3 cellular contexts compared by ENCODE assay signal in the genomic region with DNA sequence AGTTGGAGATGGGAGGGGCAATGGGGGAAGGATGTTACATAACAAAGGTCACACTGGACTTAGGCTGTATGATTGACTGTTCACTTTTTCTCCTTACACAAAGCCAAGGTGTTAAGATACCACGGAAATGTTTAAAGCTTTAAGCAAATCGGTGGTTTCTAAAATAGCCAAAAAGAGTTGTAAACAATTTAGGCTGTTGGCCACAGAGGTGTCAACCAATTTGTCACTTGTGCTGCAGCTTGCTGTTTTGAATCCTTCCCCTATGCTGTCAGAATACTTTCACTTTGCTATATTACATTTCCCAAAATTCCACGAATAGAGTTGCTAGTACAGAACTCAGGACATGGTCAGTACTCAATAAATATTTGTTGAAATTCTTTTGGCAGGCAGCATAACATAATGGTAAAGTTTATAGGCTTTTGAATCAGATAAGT.
A peak's percentile ranks its signal among the peaks of the same experiment; 100 is the strongest.
TF ChIP-seq lines count a peak whose summit lies in the region.

No MANE protein-coding gene starts in this region.

TF ChIP-seq in liver, 16 proteins besides CTCF, POLR2A, EP300 and RAD21:
- TF ChIP-seq, protein P1, sequence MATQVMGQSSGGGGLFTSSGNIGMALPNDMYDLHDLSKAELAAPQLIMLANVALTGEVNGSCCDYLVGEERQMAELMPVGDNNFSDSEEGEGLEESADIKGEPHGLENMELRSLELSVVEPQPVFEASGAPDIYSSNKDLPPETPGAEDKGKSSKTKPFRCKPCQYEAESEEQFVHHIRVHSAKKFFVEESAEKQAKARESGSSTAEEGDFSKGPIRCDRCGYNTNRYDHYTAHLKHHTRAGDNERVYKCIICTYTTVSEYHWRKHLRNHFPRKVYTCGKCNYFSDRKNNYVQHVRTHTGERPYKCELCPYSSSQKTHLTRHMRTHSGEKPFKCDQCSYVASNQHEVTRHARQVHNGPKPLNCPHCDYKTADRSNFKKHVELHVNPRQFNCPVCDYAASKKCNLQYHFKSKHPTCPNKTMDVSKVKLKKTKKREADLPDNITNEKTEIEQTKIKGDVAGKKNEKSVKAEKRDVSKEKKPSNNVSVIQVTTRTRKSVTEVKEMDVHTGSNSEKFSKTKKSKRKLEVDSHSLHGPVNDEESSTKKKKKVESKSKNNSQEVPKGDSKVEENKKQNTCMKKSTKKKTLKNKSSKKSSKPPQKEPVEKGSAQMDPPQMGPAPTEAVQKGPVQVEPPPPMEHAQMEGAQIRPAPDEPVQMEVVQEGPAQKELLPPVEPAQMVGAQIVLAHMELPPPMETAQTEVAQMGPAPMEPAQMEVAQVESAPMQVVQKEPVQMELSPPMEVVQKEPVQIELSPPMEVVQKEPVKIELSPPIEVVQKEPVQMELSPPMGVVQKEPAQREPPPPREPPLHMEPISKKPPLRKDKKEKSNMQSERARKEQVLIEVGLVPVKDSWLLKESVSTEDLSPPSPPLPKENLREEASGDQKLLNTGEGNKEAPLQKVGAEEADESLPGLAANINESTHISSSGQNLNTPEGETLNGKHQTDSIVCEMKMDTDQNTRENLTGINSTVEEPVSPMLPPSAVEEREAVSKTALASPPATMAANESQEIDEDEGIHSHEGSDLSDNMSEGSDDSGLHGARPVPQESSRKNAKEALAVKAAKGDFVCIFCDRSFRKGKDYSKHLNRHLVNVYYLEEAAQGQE (IDR thresholded peaks at IDR 0.05) = no peak
- TF ChIP-seq, protein P2, sequence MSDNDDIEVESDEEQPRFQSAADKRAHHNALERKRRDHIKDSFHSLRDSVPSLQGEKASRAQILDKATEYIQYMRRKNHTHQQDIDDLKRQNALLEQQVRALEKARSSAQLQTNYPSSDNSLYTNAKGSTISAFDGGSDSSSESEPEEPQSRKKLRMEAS (IDR thresholded peaks at IDR 0.05) = no peak
- TF ChIP-seq YY1 (IDR thresholded peaks at IDR 0.05) = peak; percentile 22
- no peak for TF ChIP-seq TAF1 (conservative IDR thresholded peaks at IDR 0.05)
- TF ChIP-seq SP1 (IDR thresholded peaks at IDR 0.05) = no peak

TF ChIP-seq in HepG2, 621 proteins besides CTCF, POLR2A, EP300 and RAD21:
- TF ChIP-seq ZNF205 (CRISPR knock-in tag; IDR thresholded peaks at IDR 0.05) (no peak), TCF12 (IDR thresholded peaks at IDR 0.05) (no peak), TCF12 (CRISPR knock-in tag; IDR thresholded peaks at IDR 0.05) (no peak)

TF ChIP-seq in GM12878, 131 proteins besides CTCF, POLR2A, EP300 and RAD21:
- TF ChIP-seq, protein P3, sequence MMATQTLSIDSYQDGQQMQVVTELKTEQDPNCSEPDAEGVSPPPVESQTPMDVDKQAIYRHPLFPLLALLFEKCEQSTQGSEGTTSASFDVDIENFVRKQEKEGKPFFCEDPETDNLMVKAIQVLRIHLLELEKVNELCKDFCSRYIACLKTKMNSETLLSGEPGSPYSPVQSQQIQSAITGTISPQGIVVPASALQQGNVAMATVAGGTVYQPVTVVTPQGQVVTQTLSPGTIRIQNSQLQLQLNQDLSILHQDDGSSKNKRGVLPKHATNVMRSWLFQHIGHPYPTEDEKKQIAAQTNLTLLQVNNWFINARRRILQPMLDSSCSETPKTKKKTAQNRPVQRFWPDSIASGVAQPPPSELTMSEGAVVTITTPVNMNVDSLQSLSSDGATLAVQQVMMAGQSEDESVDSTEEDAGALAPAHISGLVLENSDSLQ (IDR thresholded peaks at IDR 0.05) = peak; percentile 94
- peak; percentile 23; the same call in 1 of the 2 replicates for TF ChIP-seq CHD2 (IDR thresholded peaks at IDR 0.05; ENCODE audit: borderline replicate concordance, low read depth, low read length)
- TF ChIP-seq BACH1 (IDR thresholded peaks at IDR 0.05; ENCODE audit: borderline replicate concordance) = peak; percentile 30; the same call in 1 of the 2 replicates
- TF ChIP-seq DPF2 (IDR thresholded peaks at IDR 0.05) = no peak
- TF ChIP-seq MYB (IDR thresholded peaks at IDR 0.05; ENCODE audit: borderline replicate concordance, low read depth, low read length) = 0 out of 2 replicates have a peak, but pooled peaks have one; percentile 59
- TF ChIP-seq, protein P4, sequence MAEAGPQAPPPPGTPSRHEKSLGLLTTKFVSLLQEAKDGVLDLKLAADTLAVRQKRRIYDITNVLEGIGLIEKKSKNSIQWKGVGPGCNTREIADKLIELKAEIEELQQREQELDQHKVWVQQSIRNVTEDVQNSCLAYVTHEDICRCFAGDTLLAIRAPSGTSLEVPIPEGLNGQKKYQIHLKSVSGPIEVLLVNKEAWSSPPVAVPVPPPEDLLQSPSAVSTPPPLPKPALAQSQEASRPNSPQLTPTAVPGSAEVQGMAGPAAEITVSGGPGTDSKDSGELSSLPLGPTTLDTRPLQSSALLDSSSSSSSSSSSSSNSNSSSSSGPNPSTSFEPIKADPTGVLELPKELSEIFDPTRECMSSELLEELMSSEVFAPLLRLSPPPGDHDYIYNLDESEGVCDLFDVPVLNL (IDR thresholded peaks at IDR 0.05; ENCODE audit: low read depth, low read length) = no peak
- TF ChIP-seq, protein P5, sequence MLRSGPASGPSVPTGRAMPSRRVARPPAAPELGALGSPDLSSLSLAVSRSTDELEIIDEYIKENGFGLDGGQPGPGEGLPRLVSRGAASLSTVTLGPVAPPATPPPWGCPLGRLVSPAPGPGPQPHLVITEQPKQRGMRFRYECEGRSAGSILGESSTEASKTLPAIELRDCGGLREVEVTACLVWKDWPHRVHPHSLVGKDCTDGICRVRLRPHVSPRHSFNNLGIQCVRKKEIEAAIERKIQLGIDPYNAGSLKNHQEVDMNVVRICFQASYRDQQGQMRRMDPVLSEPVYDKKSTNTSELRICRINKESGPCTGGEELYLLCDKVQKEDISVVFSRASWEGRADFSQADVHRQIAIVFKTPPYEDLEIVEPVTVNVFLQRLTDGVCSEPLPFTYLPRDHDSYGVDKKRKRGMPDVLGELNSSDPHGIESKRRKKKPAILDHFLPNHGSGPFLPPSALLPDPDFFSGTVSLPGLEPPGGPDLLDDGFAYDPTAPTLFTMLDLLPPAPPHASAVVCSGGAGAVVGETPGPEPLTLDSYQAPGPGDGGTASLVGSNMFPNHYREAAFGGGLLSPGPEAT (IDR thresholded peaks at IDR 0.05; ENCODE audit: low read depth) = peak; percentile 60; the same call in 1 of the 2 replicates
- peak; percentile 58; the same call in 1 of the 2 replicates for TF ChIP-seq ATF7 (IDR thresholded peaks at IDR 0.05; ENCODE audit: low read depth)
- peak; percentile 81 for TF ChIP-seq NR2F1 (conservative IDR thresholded peaks at IDR 0.05)
- TF ChIP-seq TBL1XR1 (IDR thresholded peaks at IDR 0.05; ENCODE audit: low read depth, low read length) = peak; percentile 65; the same call in 1 of the 2 replicates
- TF ChIP-seq RUNX3 (IDR thresholded peaks at IDR 0.05; ENCODE audit: low read length) = peak; percentile 77
- TF ChIP-seq, protein P6, sequence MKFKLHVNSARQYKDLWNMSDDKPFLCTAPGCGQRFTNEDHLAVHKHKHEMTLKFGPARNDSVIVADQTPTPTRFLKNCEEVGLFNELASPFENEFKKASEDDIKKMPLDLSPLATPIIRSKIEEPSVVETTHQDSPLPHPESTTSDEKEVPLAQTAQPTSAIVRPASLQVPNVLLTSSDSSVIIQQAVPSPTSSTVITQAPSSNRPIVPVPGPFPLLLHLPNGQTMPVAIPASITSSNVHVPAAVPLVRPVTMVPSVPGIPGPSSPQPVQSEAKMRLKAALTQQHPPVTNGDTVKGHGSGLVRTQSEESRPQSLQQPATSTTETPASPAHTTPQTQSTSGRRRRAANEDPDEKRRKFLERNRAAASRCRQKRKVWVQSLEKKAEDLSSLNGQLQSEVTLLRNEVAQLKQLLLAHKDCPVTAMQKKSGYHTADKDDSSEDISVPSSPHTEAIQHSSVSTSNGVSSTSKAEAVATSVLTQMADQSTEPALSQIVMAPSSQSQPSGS (IDR thresholded peaks at IDR 0.05; ENCODE audit: low read length) = 0 out of 2 replicates have a peak, but pooled peaks have one; percentile 11
- no peak for TF ChIP-seq SREBF1 (IDR thresholded peaks at IDR 0.05; ENCODE audit: low read length)
- TF ChIP-seq FOS (IDR thresholded peaks at IDR 0.05; ENCODE audit: borderline replicate concordance, extremely low read depth, insufficient read length) = no peak
- TF ChIP-seq MEF2B (IDR thresholded peaks at IDR 0.05; ENCODE audit: partially characterized antibody, poor library complexity, severe bottlenecking) = peak; percentile 82
- no peak for TF ChIP-seq MTA3 (IDR thresholded peaks at IDR 0.05; ENCODE audit: borderline replicate concordance, low read length)
- TF ChIP-seq, protein P7, sequence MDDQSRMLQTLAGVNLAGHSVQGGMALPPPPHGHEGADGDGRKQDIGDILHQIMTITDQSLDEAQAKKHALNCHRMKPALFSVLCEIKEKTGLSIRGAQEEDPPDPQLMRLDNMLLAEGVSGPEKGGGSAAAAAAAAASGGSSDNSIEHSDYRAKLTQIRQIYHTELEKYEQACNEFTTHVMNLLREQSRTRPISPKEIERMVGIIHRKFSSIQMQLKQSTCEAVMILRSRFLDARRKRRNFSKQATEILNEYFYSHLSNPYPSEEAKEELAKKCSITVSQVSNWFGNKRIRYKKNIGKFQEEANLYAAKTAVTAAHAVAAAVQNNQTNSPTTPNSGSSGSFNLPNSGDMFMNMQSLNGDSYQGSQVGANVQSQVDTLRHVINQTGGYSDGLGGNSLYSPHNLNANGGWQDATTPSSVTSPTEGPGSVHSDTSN (IDR thresholded peaks at IDR 0.05; ENCODE audit: insufficient replicate concordance, low read depth, low read length) = peak; percentile 34
- TF ChIP-seq NBN (IDR thresholded peaks at IDR 0.05) = 0 out of 2 replicates have a peak, but pooled peaks have one; percentile 24
- TF ChIP-seq, protein P8, sequence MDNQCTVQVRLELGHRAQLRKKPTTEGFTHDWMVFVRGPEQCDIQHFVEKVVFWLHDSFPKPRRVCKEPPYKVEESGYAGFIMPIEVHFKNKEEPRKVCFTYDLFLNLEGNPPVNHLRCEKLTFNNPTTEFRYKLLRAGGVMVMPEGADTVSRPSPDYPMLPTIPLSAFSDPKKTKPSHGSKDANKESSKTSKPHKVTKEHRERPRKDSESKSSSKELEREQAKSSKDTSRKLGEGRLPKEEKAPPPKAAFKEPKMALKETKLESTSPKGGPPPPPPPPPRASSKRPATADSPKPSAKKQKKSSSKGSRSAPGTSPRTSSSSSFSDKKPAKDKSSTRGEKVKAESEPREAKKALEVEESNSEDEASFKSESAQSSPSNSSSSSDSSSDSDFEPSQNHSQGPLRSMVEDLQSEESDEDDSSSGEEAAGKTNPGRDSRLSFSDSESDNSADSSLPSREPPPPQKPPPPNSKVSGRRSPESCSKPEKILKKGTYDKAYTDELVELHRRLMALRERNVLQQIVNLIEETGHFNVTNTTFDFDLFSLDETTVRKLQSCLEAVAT (IDR thresholded peaks at IDR 0.05) = no peak
- TF ChIP-seq IKZF2 (IDR thresholded peaks at IDR 0.05) = peak; percentile 58 to 73; a peak in 3 of 4 replicates
- TF ChIP-seq LARP7 (IDR thresholded peaks at IDR 0.05) = no peak
- TF ChIP-seq, protein P9, sequence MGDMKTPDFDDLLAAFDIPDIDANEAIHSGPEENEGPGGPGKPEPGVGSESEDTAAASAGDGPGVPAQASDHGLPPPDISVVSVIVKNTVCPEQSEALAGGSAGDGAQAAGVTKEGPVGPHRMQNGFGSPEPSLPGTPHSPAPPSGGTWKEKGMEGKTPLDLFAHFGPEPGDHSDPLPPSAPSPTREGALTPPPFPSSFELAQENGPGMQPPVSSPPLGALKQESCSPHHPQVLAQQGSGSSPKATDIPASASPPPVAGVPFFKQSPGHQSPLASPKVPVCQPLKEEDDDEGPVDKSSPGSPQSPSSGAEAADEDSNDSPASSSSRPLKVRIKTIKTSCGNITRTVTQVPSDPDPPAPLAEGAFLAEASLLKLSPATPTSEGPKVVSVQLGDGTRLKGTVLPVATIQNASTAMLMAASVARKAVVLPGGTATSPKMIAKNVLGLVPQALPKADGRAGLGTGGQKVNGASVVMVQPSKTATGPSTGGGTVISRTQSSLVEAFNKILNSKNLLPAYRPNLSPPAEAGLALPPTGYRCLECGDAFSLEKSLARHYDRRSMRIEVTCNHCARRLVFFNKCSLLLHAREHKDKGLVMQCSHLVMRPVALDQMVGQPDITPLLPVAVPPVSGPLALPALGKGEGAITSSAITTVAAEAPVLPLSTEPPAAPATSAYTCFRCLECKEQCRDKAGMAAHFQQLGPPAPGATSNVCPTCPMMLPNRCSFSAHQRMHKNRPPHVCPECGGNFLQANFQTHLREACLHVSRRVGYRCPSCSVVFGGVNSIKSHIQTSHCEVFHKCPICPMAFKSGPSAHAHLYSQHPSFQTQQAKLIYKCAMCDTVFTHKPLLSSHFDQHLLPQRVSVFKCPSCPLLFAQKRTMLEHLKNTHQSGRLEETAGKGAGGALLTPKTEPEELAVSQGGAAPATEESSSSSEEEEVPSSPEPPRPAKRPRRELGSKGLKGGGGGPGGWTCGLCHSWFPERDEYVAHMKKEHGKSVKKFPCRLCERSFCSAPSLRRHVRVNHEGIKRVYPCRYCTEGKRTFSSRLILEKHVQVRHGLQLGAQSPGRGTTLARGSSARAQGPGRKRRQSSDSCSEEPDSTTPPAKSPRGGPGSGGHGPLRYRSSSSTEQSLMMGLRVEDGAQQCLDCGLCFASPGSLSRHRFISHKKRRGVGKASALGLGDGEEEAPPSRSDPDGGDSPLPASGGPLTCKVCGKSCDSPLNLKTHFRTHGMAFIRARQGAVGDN (IDR thresholded peaks at IDR 0.05) = peak; percentile 58
- TF ChIP-seq IKZF1 (conservative IDR thresholded peaks at IDR 0.05) = peak; percentile 60
- TF ChIP-seq, protein P10, sequence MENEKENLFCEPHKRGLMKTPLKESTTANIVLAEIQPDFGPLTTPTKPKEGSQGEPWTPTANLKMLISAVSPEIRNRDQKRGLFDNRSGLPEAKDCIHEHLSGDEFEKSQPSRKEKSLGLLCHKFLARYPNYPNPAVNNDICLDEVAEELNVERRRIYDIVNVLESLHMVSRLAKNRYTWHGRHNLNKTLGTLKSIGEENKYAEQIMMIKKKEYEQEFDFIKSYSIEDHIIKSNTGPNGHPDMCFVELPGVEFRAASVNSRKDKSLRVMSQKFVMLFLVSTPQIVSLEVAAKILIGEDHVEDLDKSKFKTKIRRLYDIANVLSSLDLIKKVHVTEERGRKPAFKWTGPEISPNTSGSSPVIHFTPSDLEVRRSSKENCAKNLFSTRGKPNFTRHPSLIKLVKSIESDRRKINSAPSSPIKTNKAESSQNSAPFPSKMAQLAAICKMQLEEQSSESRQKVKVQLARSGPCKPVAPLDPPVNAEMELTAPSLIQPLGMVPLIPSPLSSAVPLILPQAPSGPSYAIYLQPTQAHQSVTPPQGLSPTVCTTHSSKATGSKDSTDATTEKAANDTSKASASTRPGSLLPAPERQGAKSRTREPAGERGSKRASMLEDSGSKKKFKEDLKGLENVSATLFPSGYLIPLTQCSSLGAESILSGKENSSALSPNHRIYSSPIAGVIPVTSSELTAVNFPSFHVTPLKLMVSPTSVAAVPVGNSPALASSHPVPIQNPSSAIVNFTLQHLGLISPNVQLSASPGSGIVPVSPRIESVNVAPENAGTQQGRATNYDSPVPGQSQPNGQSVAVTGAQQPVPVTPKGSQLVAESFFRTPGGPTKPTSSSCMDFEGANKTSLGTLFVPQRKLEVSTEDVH (IDR thresholded peaks at IDR 0.05; ENCODE audit: low read depth, partially characterized antibody) = peak; percentile 37
- no peak for TF ChIP-seq RFX5 (IDR thresholded peaks at IDR 0.05; ENCODE audit: low read depth, low read length)
- no peak for TF ChIP-seq SMC3 (IDR thresholded peaks at IDR 0.05; ENCODE audit: borderline replicate concordance, low read length)
- no peak for TF ChIP-seq BRCA1 (IDR thresholded peaks at IDR 0.05; ENCODE audit: low read depth, low read length)
- peak; percentile 72; the same call in 2 of the 3 replicates for TF ChIP-seq POU2F2 (IDR thresholded peaks at IDR 0.05; ENCODE audit: borderline replicate concordance, low read depth, low read length)
- peak; percentile 52 to 62; a peak in 2 of 4 replicates for TF ChIP-seq BHLHE40 (IDR thresholded peaks at IDR 0.05; ENCODE audit: borderline replicate concordance in 1 of 2, low read depth in 2 of 2, low read length in 1 of 2)
- no peak for TF ChIP-seq ZBED1 (IDR thresholded peaks at IDR 0.05; ENCODE audit: borderline replicate concordance)
- TF ChIP-seq MEF2A (IDR thresholded peaks at IDR 0.05; ENCODE audit: insufficient read depth, low read depth, low read length) = 0 out of 2 replicates have a peak, but pooled peaks have one; percentile 20
- peak; percentile 85 for TF ChIP-seq MTA2 (IDR thresholded peaks at IDR 0.05; ENCODE audit: low read depth)
- TF ChIP-seq ZNF217 (IDR thresholded peaks at IDR 0.05) = 0 out of 2 replicates have a peak, but pooled peaks have one; percentile 35
